Comparison of ENCODE assay signal across 10 cellular contexts in genomic region chr12:119681953-119682352, GRCh38. TPM values are rescaled to one million over a fixed set of nuclear protein-coding genes. Genes with fewer than 3 reads are reported as not detected.
DNase-seq lines count a peak whose midpoint lies in the region; ATAC-seq and TF ChIP-seq lines count a peak whose summit lies in the region.
"Had no signal": no experiment of that assay in that cellular context is flagged by ENCODE, and none has a peak within 500 bp of the region (broad histone marks: within the 10 kb centered on the region; RNA-seq: fewer than 3 reads in every experiment).

No MANE protein-coding gene starts in this region.

- H3K36me3 Mint-ChIP-seq in HFFc6 (ENCODE audit: low read depth) (peaks cover 47% of the 10 kb centered on the region), neural progenitor cell (peaks cover 34% of the 10 kb centered on the region)
- H3K36me3 Mint-ChIP-seq in activated CD4-positive, alpha-beta memory T cell treated with anti-CD3 and anti-CD28 coated beads for 36 hours: peaks cover 32% of the 10 kb centered on the region

- no peak overlapping the region for H2AFZ ChIP-seq in neural progenitor cell (replicated peaks)

- no peaks in the 10 kb centered on the region for H3K9me3 ChIP-seq in neural progenitor cell (ENCODE audit: low read depth)

- POLR2A ChIA-PET in activated CD4-positive, alpha-beta memory T cell treated with anti-CD3 and anti-CD28 coated beads for 36 hours (lab: Charles Lee): interaction anchor here (0.8 to 2.1 kb wide), 2 partner anchors 10 to 13 kb away, joined by 3 to 7 read pairs; partner anchors contain the start of gene PRKAB1

- H3K36me3 ChIP-seq in neural progenitor cell: peaks cover 9% of the 10 kb centered on the region

- H4K20me1 ChIP-seq in neural progenitor cell (ENCODE audit: low read depth): peaks cover 14% of the 10 kb centered on the region

- H3K4me3 Mint-ChIP-seq in HFFc6: no peak overlapping the region
- H3K4me3 Mint-ChIP-seq in activated CD4-positive, alpha-beta memory T cell treated with anti-CD3 and anti-CD28 coated beads for 36 hours: no peak overlapping the region
- H3K4me3 Mint-ChIP-seq in neural progenitor cell: no peak overlapping the region

- H3K27ac Mint-ChIP-seq in HFFc6 (peak overlapping the region; percentile 21; the same call in 1 of the 2 replicates), neural progenitor cell (no peak overlapping the region)
- peak overlapping the region; percentile 66 for H3K27ac Mint-ChIP-seq in activated CD4-positive, alpha-beta memory T cell treated with anti-CD3 and anti-CD28 coated beads for 36 hours

- H3F3A ChIP-seq in neural progenitor cell (ENCODE audit: low read depth): peaks cover 32% of the 10 kb centered on the region

- H3K4me1 Mint-ChIP-seq in HFFc6 (ENCODE audit: low read depth): peaks cover 39% of the 10 kb centered on the region
- H3K4me1 Mint-ChIP-seq in activated CD4-positive, alpha-beta memory T cell treated with anti-CD3 and anti-CD28 coated beads for 36 hours (ENCODE audit: low read depth): peaks cover 16% of the 10 kb centered on the region
- peaks cover 7% of the 10 kb centered on the region for H3K4me1 Mint-ChIP-seq in neural progenitor cell

- intact Hi-C loops in activated CD4-positive, alpha-beta memory T cell treated with anti-CD3 and anti-CD28 coated beads for 36 hours (cut with micrococcal nuclease): loop anchor here (10.0 kb wide), 1 partner anchor 103 kb away; no protein-coding TSS in a partner anchor

- H3K9me3 Mint-ChIP-seq in HFFc6: no peaks in the 10 kb centered on the region
- no peaks in the 10 kb centered on the region for H3K9me3 Mint-ChIP-seq in activated CD4-positive, alpha-beta memory T cell treated with anti-CD3 and anti-CD28 coated beads for 36 hours
- H3K9me3 Mint-ChIP-seq in neural progenitor cell: no peaks in the 10 kb centered on the region

- no peak overlapping the region for H3K9ac ChIP-seq in neural progenitor cell

- H3K4me3 ChIP-seq in neural progenitor cell: no peak overlapping the region
- H3K4me3 ChIP-seq: SK-N-MC had no signal

- peak; percentile 60 for ATAC-seq in GM18502 (IDR thresholded peaks at IDR 0.05; ENCODE audit: poor library complexity, unreplicated experiment)
- ATAC-seq in GM18498 (IDR thresholded peaks at IDR 0.05; ENCODE audit: unreplicated experiment): no peak

- no peak for DNase-seq in HFFc6
- peak; percentile 48 for DNase-seq in activated CD4-positive, alpha-beta memory T cell treated with anti-CD3 and anti-CD28 coated beads for 36 hours
- no peak for DNase-seq in neural progenitor cell (ENCODE audit: low spot score)
- DNase-seq in RPMI8226: no peak
- no peak for DNase-seq in SIG-M5 treated with dmso at 0.1 percent for 504 hours (lab: John Stamatoyannopoulos, UW; ENCODE audit: unreplicated experiment)
- DNase-seq in stimulated activated CD4-positive, alpha-beta T cell treated with anti-CD3 and anti-CD28 coated beads, Interleukin-4, amount 100 ng/mL, for 24 hours: no peak
- DNase-seq: stimulated activated CD4-positive, alpha-beta T cell treated with anti-CD3 and anti-CD28 coated beads, Interleukin-4, amount 100 ng/mL, for 4 hours had no signal

- CTCF ChIA-PET in activated CD4-positive, alpha-beta memory T cell treated with anti-CD3 and anti-CD28 coated beads for 36 hours (lab: Charles Lee): interaction anchor here (1.0 to 1.7 kb wide), 2 partner anchors 11 to 14 kb away, joined by 3 to 8 read pairs; partner anchors contain the start of gene PRKAB1

- peak overlapping the region; percentile 9 for H3K27ac ChIP-seq in neural progenitor cell
- H3K27ac ChIP-seq: SK-N-MC had no signal

- H3K4me1 ChIP-seq in neural progenitor cell: peaks cover 19% of the 10 kb centered on the region

- TF ChIP-seq CTCF in HFFc6 (IDR thresholded peaks at IDR 0.05): no peak
- no peak for TF ChIP-seq CTCF in neural progenitor cell (IDR thresholded peaks at IDR 0.05)

- no peak overlapping the region for H3K4me2 ChIP-seq in neural progenitor cell

- H3K27me3 ChIP-seq in neural progenitor cell: no peaks in the 10 kb centered on the region

- H3K27me3 Mint-ChIP-seq in HFFc6 (ENCODE audit: insufficient read depth) (no peaks in the 10 kb centered on the region), neural progenitor cell (ENCODE audit: insufficient read depth, low read depth) (no peaks in the 10 kb centered on the region)
- no peaks in the 10 kb centered on the region for H3K27me3 Mint-ChIP-seq in activated CD4-positive, alpha-beta memory T cell treated with anti-CD3 and anti-CD28 coated beads for 36 hours

- no peaks in the 10 kb centered on the region for H3K79me2 ChIP-seq in neural progenitor cell (ENCODE audit: low read depth)

RNA-seq across cellular contexts. Expression of gene PRKAB1, which starts 14.0 kb away (rescaled TPM):
- total RNA-seq in HFFc6 (2021; fragmentation: NEBNext Ultra II Directional; extraction: Animal tissue kit (Norgen Biotek cat#: 25700)): 10 to 100 TPM; 14.7 to 19.5 (median 18.0) TPM
- 10 to 100 TPM; 27.3 to 29.3 TPM for total RNA-seq in activated CD4-positive, alpha-beta memory T cell treated with anti-CD3 and anti-CD28 coated beads for 36 hours
- total RNA-seq in neural progenitor cell (ENCODE audit: low replicate concordance): 24.5 and 25.3 TPM in 2 replicates
